ENCODE assay signal across 7 cellular contexts in genomic region chr9:91433180-91433579, GRCh38. TPM values are rescaled to one million over a fixed set of nuclear protein-coding genes. Genes with fewer than 3 reads are reported as not detected.
DNase-seq lines count a peak whose midpoint lies in the region; ATAC-seq and TF ChIP-seq lines count a peak whose summit lies in the region.

No MANE protein-coding gene starts in this region.

- no peak for ATAC-seq in GM21576 (IDR thresholded peaks at IDR 0.05; ENCODE audit: unreplicated experiment)

- peak; percentile 61 for TF ChIP-seq CTCF in astrocyte of the cerebellum (IDR thresholded peaks at IDR 0.05; ENCODE audit: low read depth, low read length, missing control alignments)
- peak; percentile 49 to 56 (median 52) for TF ChIP-seq CTCF in transverse colon (IDR thresholded peaks at IDR 0.05)

- peak; percentile 76 for DNase-seq in GM04503 (ENCODE audit: low read depth)
- peak; percentile 94 for DNase-seq in M059J (ENCODE audit: low read depth)
- peak; percentile 79 for DNase-seq in astrocyte of the cerebellum (ENCODE audit: low read depth)
- peak; percentile 97 for DNase-seq in iris pigment epithelial cell (ENCODE audit: low read depth)
- DNase-seq in transverse colon = no peak
- DNase-seq in NK-92 treated with Interleukin-12 subunit alpha and Interleukin-12 subunit beta, amount 100 ng/mL, for 24 hours (lab: John Stamatoyannopoulos, UW) = no peak

- WGBS in transverse colon (ENCODE audit: low coverage in 1 of 2), 2 donors = 13% methylated on average over 2 of the region's 2 CpGs

- no peaks in the 10 kb centered on the region for H3K36me3 ChIP-seq in transverse colon

- H3K27me3 ChIP-seq in transverse colon = peaks cover 4% of the 10 kb centered on the region

- H3K9me3 ChIP-seq in transverse colon = no peaks in the 10 kb centered on the region

- in situ Hi-C loops in astrocyte of the cerebellum (cut with HindIII; ENCODE audit: low sequenced_read_pairs) (loop anchor here (25.0 kb wide), 1 partner anchor 229 kb away; no protein-coding TSS in a partner anchor), transverse colon (cut with MboI; ENCODE audit: low pct_ligation_motif_present in 1 of 4, low pct_unique_long_range_greater_than_20kb in 1 of 4, low sequenced_read_pairs in 3 of 4) (loop anchor here (10.0 to 25.0 kb wide), 4 partner anchors 254 to 521 kb away; no protein-coding TSS in a partner anchor)

- peaks cover 3 to 8% (median 3%) of the 10 kb centered on the region in 4 donors for H3K4me1 ChIP-seq in transverse colon

- H3K4me3 ChIP-seq in astrocyte of the cerebellum (ENCODE audit: low read depth, low read length) = no peak overlapping the region
- no peak overlapping the region for H3K4me3 ChIP-seq in transverse colon

- TF ChIP-seq POLR2A in transverse colon (IDR thresholded peaks at IDR 0.05) = no peak

- H3K27ac ChIP-seq in transverse colon = no peak overlapping the region

- no peak for TF ChIP-seq EP300 in transverse colon (IDR thresholded peaks at IDR 0.05; ENCODE audit: low read depth)

- intact Hi-C loops in transverse colon (cut with DNase I; ENCODE audit: low total_unique reads) = no loop called here

RNA-seq across cellular contexts. Expression of gene NFIL3, which starts 9.5 kb away (rescaled TPM):
- total RNA-seq in M059J (2014; rRNA removed; shearing (Covaris generic)) = 15.4 and 20.6 TPM in 2 replicates
- 10 to 100 TPM; 15.8 to 26.4 (median 22.2) TPM for total RNA-seq in transverse colon

Comparison
In these comparisons a context has a peak if more than half of its experiments do, and no peak if none do; other contexts are left out.
1. DNase-seq: peak in GM04503 (single experiment), M059J (single experiment), astrocyte of the cerebellum (single experiment) and iris pigment epithelial cell (single experiment); none in transverse colon (single experiment) and NK-92 treated with Interleukin-12 subunit alpha and Interleukin-12 subunit beta, amount 100 ng/mL, for 24 hours (single experiment).